Comparison of ENCODE assay signal across 8 cellular contexts in genomic region chr16:84818989-84819643, GRCh38. TPM values are rescaled to one million over a fixed set of nuclear protein-coding genes. Genes with fewer than 3 reads are reported as not detected.
DNase-seq lines count a peak whose midpoint lies in the region; ATAC-seq, FAIRE-seq and TF ChIP-seq lines count a peak whose summit lies in the region.

No MANE protein-coding gene starts in this region.

- H2AFZ ChIP-seq in GM23338 (peak overlapping the region; percentile 99), astrocyte (ENCODE audit: low read depth, low read length) (no peak overlapping the region)

- H3K9me3 Mint-ChIP-seq in GM23338 (no peaks in the 10 kb centered on the region; the same call in 2 of the 3 replicates), astrocyte (ENCODE audit: unreplicated experiment) (peaks cover 5% of the 10 kb centered on the region)
- no peaks in the 10 kb centered on the region for H3K9me3 Mint-ChIP-seq in stimulated activated effector memory CD8-positive, alpha-beta T cell treated with anti-CD3 and anti-CD28 coated beads, Interleukin-12 subunit alpha, Interleukin-12 subunit beta, amount 100 ng/mL, for 72 hours

- no peak for FAIRE-seq in astrocyte (lab: Jason Lieb, UNC)

- no peaks in the 10 kb centered on the region for H3F3A ChIP-seq in GM23338 (replicated peaks; ENCODE audit: low read depth)

- H3K27me3 ChIP-seq in GM23338 (ENCODE audit: insufficient read depth) = peaks cover 26% of the 10 kb centered on the region
- peaks cover 2% of the 10 kb centered on the region for H3K27me3 ChIP-seq in astrocyte (ENCODE audit: insufficient read depth, low read length)
- peaks cover 38% of the 10 kb centered on the region for H3K27me3 ChIP-seq in iPS-15b (ENCODE audit: control insufficient read depth, insufficient read depth, low read length)
- H3K27me3 ChIP-seq in skeletal muscle satellite cell (ENCODE audit: control insufficient read depth, insufficient read depth, low read length) = peaks cover 11% of the 10 kb centered on the region

- H4K20me1 ChIP-seq in GM23338 (replicated peaks; ENCODE audit: insufficient read depth) (no peaks in the 10 kb centered on the region), astrocyte (ENCODE audit: insufficient read depth, low read length) (peaks cover 18% of the 10 kb centered on the region)

- TF ChIP-seq CTCF in GM23338 (conservative IDR thresholded peaks at IDR 0.05; ENCODE audit: low read depth in 2 of 2) (no peak), astrocyte (IDR thresholded peaks at IDR 0.05; ENCODE audit: insufficient read depth, low read depth, low read length) (no peak)

- H3K36me3 Mint-ChIP-seq in GM23338 (ENCODE audit: low read depth) (no peaks in the 10 kb centered on the region; the same call in 2 of the 3 replicates), astrocyte (ENCODE audit: low read depth, unreplicated experiment) (peaks cover 2% of the 10 kb centered on the region)
- no peaks in the 10 kb centered on the region for H3K36me3 Mint-ChIP-seq in stimulated activated effector memory CD8-positive, alpha-beta T cell treated with anti-CD3 and anti-CD28 coated beads, Interleukin-12 subunit alpha, Interleukin-12 subunit beta, amount 100 ng/mL, for 72 hours

- peaks cover 8% of the 10 kb centered on the region for H3K4me1 Mint-ChIP-seq in GM23338
- H3K4me1 Mint-ChIP-seq in astrocyte (ENCODE audit: low read depth, unreplicated experiment) = peaks cover 9% of the 10 kb centered on the region
- peaks cover 12% of the 10 kb centered on the region for H3K4me1 Mint-ChIP-seq in stimulated activated effector memory CD8-positive, alpha-beta T cell treated with anti-CD3 and anti-CD28 coated beads, Interleukin-12 subunit alpha, Interleukin-12 subunit beta, amount 100 ng/mL, for 72 hours

- H3K4me3 ChIP-seq in GM23338 (peak overlapping the region; percentile 61), astrocyte (ENCODE audit: insufficient read depth, low read depth, low read length) (peak overlapping the region; percentile 35), iPS-15b (ENCODE audit: low read depth, low read length) (peak overlapping the region; percentile 56), skeletal muscle satellite cell (ENCODE audit: low read length) (peak overlapping the region; percentile 55)

- H3K4me3 Mint-ChIP-seq in GM23338 = peak overlapping the region; percentile 70
- no peak overlapping the region for H3K4me3 Mint-ChIP-seq in astrocyte (ENCODE audit: unreplicated experiment)
- no peak overlapping the region for H3K4me3 Mint-ChIP-seq in stimulated activated effector memory CD8-positive, alpha-beta T cell treated with anti-CD3 and anti-CD28 coated beads, Interleukin-12 subunit alpha, Interleukin-12 subunit beta, amount 100 ng/mL, for 72 hours

- H3K4me2 ChIP-seq in GM23338 (peak overlapping the region; percentile 85), astrocyte (ENCODE audit: low read length) (peak overlapping the region; percentile 97), skeletal muscle satellite cell (ENCODE audit: low read length) (peak overlapping the region; percentile 92)

- no peaks in the 10 kb centered on the region for H3K79me2 ChIP-seq in GM23338 (replicated peaks; ENCODE audit: insufficient read depth)
- peaks cover 29% of the 10 kb centered on the region for H3K79me2 ChIP-seq in astrocyte (ENCODE audit: insufficient read depth, low read length)

- 0 out of 2 replicates have a peak, but pooled peaks cover 5% of the 10 kb centered on the region for H3K4me1 ChIP-seq in GM23338 (ENCODE audit: insufficient read depth)
- H3K4me1 ChIP-seq in astrocyte (ENCODE audit: insufficient read depth, low read length) = peaks cover 14% of the 10 kb centered on the region
- peaks cover 2% of the 10 kb centered on the region for H3K4me1 ChIP-seq in iPS-15b (ENCODE audit: control insufficient read depth, insufficient read depth, low read length)
- H3K4me1 ChIP-seq in skeletal muscle satellite cell (ENCODE audit: control insufficient read depth, insufficient read depth, low read length) = peaks cover 40% of the 10 kb centered on the region

- no peak overlapping the region for H3K27ac ChIP-seq in GM23338 (ENCODE audit: low read depth)
- H3K27ac ChIP-seq in astrocyte (ENCODE audit: low read depth, low read length) = no peak overlapping the region

- H3K9me3 ChIP-seq in astrocyte (ENCODE audit: insufficient read depth, low read depth, low read length) (no peaks in the 10 kb centered on the region), iPS-15b (ENCODE audit: control insufficient read depth, insufficient read depth, low read length) (no peaks in the 10 kb centered on the region), skeletal muscle satellite cell (replicated peaks; ENCODE audit: low read length) (no peaks in the 10 kb centered on the region)

- H3K9ac ChIP-seq in astrocyte (ENCODE audit: low read length) (no peak overlapping the region), iPS-15b (ENCODE audit: low read depth, low read length) (no peak overlapping the region), skeletal muscle satellite cell (ENCODE audit: low read depth, low read length) (no peak overlapping the region)

- H3K27me3 Mint-ChIP-seq in GM23338 (ENCODE audit: insufficient read depth, low read depth, poor library complexity) = peaks cover 19% of the 10 kb centered on the region
- H3K27me3 Mint-ChIP-seq in astrocyte (ENCODE audit: low read depth, unreplicated experiment) = peaks cover 77% of the 10 kb centered on the region

- ATAC-seq in GM23338 (peak; percentile 56), GM21576 (IDR thresholded peaks at IDR 0.05; ENCODE audit: unreplicated experiment) (no peak), HG02870 (IDR thresholded peaks at IDR 0.05; ENCODE audit: unreplicated experiment) (no peak)
- ATAC-seq in stimulated activated effector memory CD8-positive, alpha-beta T cell treated with anti-CD3 and anti-CD28 coated beads, Interleukin-12 subunit alpha, Interleukin-12 subunit beta, amount 100 ng/mL, for 72 hours = no peak

- H3K9me2 ChIP-seq in GM23338 (ENCODE audit: insufficient read depth) = no peaks in the 10 kb centered on the region

- peak; percentile 61 for DNase-seq in GM23338 (ENCODE audit: low spot score)
- DNase-seq in astrocyte (ENCODE audit: low read depth) = no peak
- no peak for DNase-seq in T-helper 9 cell
- DNase-seq in stimulated activated effector memory CD8-positive, alpha-beta T cell treated with anti-CD3 and anti-CD28 coated beads, Interleukin-12 subunit alpha, Interleukin-12 subunit beta, amount 100 ng/mL, for 72 hours (ENCODE audit: low spot score in 2 of 2) = no peak

- no peak overlapping the region for H3K27ac Mint-ChIP-seq in GM23338
- H3K27ac Mint-ChIP-seq in astrocyte (ENCODE audit: unreplicated experiment) = no peak overlapping the region
- no peak overlapping the region for H3K27ac Mint-ChIP-seq in stimulated activated effector memory CD8-positive, alpha-beta T cell treated with anti-CD3 and anti-CD28 coated beads, Interleukin-12 subunit alpha, Interleukin-12 subunit beta, amount 100 ng/mL, for 72 hours

- H3K36me3 ChIP-seq in GM23338 (ENCODE audit: insufficient read depth) (no peaks in the 10 kb centered on the region), astrocyte (ENCODE audit: insufficient read depth, low read length) (no peaks in the 10 kb centered on the region), iPS-15b (ENCODE audit: control insufficient read depth, insufficient read depth, low read length) (no peaks in the 10 kb centered on the region), skeletal muscle satellite cell (ENCODE audit: insufficient read depth, low read length) (no peaks in the 10 kb centered on the region)

TF ChIP-seq in GM23338, 12 proteins besides CTCF, POLR2A, EP300 and RAD21:
- no peak for TF ChIP-seq CREB1 (CRISPR knock-in tag; IDR thresholded peaks at IDR 0.05; ENCODE audit: low read depth)
- TF ChIP-seq EZH2phosphoT487 (IDR thresholded peaks at IDR 0.05; ENCODE audit: unreplicated experiment) = no peak
- no peak for TF ChIP-seq EZH2 (IDR thresholded peaks at IDR 0.05; ENCODE audit: low read depth, unreplicated experiment)

RNA-seq across cellular contexts. Expression of gene CRISPLD2, which starts 0.7 kb away (rescaled TPM):
- total RNA-seq in GM23338 (2014; rRNA removed; shearing (Covaris generic)) = 6.0 and 8.3 TPM in 2 replicates
- polyA plus RNA-seq in GM23338 (2016; fragmentation: Nextera tagmentation; extraction: Ambion mirVana) = 2.1 and 2.6 TPM in 2 replicates
- 1.8 and 2.4 TPM in 2 replicates for total RNA-seq in astrocyte
- 26.4 and 46.7 TPM in 2 replicates for total RNA-seq in skeletal muscle satellite cell (2012; rRNA removed)
